1 cellular context compared by ENCODE assay signal in the genomic region with DNA sequence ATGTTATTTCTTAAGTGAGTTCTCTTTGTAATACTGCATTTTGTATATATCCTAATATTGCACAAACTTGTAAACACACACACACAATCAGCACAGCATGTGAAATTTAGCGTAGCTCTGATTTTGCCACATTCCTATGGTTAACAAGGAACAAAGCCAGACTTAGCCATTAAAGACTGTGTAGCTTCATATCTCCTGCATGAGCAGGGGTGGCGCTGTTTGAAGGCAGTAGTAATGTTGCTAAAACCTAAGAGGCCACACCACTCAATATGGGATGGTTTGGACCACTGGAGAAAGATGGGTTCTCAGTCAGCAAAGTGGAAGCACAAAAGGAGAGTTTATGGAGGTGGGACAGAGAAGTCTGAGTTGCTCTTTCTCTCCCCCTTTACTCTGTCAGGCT.
TF ChIP-seq lines count a peak whose summit lies in the region.

No MANE protein-coding gene starts in this region.

TF ChIP-seq in K562, 482 proteins besides CTCF, POLR2A, EP300 and RAD21 (continued from another document):
- TF ChIP-seq, protein P1, sequence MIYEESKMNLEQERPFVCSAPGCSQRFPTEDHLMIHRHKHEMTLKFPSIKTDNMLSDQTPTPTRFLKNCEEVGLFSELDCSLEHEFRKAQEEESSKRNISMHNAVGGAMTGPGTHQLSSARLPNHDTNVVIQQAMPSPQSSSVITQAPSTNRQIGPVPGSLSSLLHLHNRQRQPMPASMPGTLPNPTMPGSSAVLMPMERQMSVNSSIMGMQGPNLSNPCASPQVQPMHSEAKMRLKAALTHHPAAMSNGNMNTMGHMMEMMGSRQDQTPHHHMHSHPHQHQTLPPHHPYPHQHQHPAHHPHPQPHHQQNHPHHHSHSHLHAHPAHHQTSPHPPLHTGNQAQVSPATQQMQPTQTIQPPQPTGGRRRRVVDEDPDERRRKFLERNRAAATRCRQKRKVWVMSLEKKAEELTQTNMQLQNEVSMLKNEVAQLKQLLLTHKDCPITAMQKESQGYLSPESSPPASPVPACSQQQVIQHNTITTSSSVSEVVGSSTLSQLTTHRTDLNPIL (CRISPR knock-in tag; IDR thresholded peaks at IDR 0.05), result no peak
- TF ChIP-seq MLLT1 (IDR thresholded peaks at IDR 0.05) (no peak), LARP7 (IDR thresholded peaks at IDR 0.05) (no peak)
- TF ChIP-seq, protein P2, sequence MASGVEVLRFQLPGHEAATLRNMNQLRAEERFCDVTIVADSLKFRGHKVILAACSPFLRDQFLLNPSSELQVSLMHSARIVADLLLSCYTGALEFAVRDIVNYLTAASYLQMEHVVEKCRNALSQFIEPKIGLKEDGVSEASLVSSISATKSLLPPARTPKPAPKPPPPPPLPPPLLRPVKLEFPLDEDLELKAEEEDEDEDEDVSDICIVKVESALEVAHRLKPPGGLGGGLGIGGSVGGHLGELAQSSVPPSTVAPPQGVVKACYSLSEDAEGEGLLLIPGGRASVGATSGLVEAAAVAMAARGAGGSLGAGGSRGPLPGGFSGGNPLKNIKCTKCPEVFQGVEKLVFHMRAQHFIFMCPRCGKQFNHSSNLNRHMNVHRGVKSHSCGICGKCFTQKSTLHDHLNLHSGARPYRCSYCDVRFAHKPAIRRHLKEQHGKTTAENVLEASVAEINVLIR (CRISPR knock-in tag; IDR thresholded peaks at IDR 0.05), result no peak
